In genomic region chr15:99090011-99090699, GRCh38 we compare ENCODE assay signal across 10 cellular contexts. TPM values are rescaled to one million over a fixed set of nuclear protein-coding genes. Genes with fewer than 3 reads are reported as not detected.
DNase-seq lines count a peak whose midpoint lies in the region; ATAC-seq and TF ChIP-seq lines count a peak whose summit lies in the region.
"Had no signal": no experiment of that assay in that cellular context is flagged by ENCODE, and none has a peak within 500 bp of the region (broad histone marks: within the 10 kb centered on the region; RNA-seq: fewer than 3 reads in every experiment).

No MANE protein-coding gene starts in this region.

- H3K4me3 ChIP-seq in H7 (ENCODE audit: insufficient read depth, low read depth, low read length) = no peak overlapping the region
- H3K4me3 ChIP-seq in brain microvascular endothelial cell (ENCODE audit: low read depth, low read length) = no peak overlapping the region
- H3K4me3 ChIP-seq: adrenal gland had no signal

- H3K27ac Mint-ChIP-seq in mesothelial cell of epicardium = no peak overlapping the region

- in situ Hi-C loops in brain microvascular endothelial cell (cut with HindIII; ENCODE audit: low pct_ligation_motif_present, low sequenced_read_pairs) = no loop called here

- H3K36me3 Mint-ChIP-seq in mesothelial cell of epicardium = no peaks in the 10 kb centered on the region

- no peak overlapping the region for H3K27ac ChIP-seq in brain microvascular endothelial cell
- H3K27ac ChIP-seq: adrenal gland, RWPE1 had no signal

- ATAC-seq in GM18505 (IDR thresholded peaks at IDR 0.05; ENCODE audit: unreplicated experiment) = peak; percentile 97
- ATAC-seq in GM19467 (IDR thresholded peaks at IDR 0.05; ENCODE audit: unreplicated experiment) = peak; percentile 100
- peak; percentile 100 for ATAC-seq in HG03159 (IDR thresholded peaks at IDR 0.05; ENCODE audit: unreplicated experiment)

- H3K4me3 Mint-ChIP-seq in mesothelial cell of epicardium = no peak overlapping the region

- peaks cover 8% of the 10 kb centered on the region for H3K4me1 Mint-ChIP-seq in mesothelial cell of epicardium

- peak; percentile 52 for DNase-seq in astrocyte of the hippocampus (ENCODE audit: low read depth, low spot score)
- no peak for DNase-seq in H7
- no peak for DNase-seq in mesothelial cell of epicardium (ENCODE audit: low spot score in 2 of 2, unreplicated experiment in 2 of 2)
- no peak for DNase-seq in HuH-7 (ENCODE audit: low spot score)
- DNase-seq in brain microvascular endothelial cell = no peak

- no peaks in the 10 kb centered on the region for H3K27me3 ChIP-seq in H7 (ENCODE audit: control insufficient read depth, insufficient read depth, low read length)
- H3K27me3 ChIP-seq in brain microvascular endothelial cell (replicated peaks) = no peaks in the 10 kb centered on the region
- H3K27me3 ChIP-seq: adrenal gland had no signal

- H3K36me3 ChIP-seq in H7 (replicated peaks; ENCODE audit: control insufficient read depth, insufficient read depth, low read length) (no peaks in the 10 kb centered on the region), brain microvascular endothelial cell (replicated peaks) (no peaks in the 10 kb centered on the region)
- H3K36me3 ChIP-seq: adrenal gland had no signal

- H3K9me3 Mint-ChIP-seq in mesothelial cell of epicardium = no peaks in the 10 kb centered on the region

- TF ChIP-seq CTCF in mesothelial cell of epicardium (IDR thresholded peaks at IDR 0.05; ENCODE audit: unreplicated experiment) (no peak), brain microvascular endothelial cell (IDR thresholded peaks at IDR 0.05; ENCODE audit: low read depth, low read length, missing control alignments) (no peak)

- peaks cover 5% of the 10 kb centered on the region for H3K27me3 Mint-ChIP-seq in mesothelial cell of epicardium (ENCODE audit: low read depth)

- no peak for TF ChIP-seq POLR2A in GM18505 (IDR thresholded peaks at IDR 0.05; ENCODE audit: borderline replicate concordance, extremely low read depth, insufficient read depth, insufficient read length)

RNA-seq across cellular contexts. Expression of gene SYNM, which starts 14.7 kb away (rescaled TPM):
- total RNA-seq in H7 (2014; rRNA removed; shearing (Covaris generic)) = 2.1 and 2.8 TPM in 2 replicates
- total RNA-seq in mesothelial cell of epicardium = 1.2 to 1.4 TPM (median 1.3 TPM) in 3 replicates
